In genomic region chr6:30121446-30122065, GRCh38 we compare ENCODE assay signal across 32 cellular contexts. TPM values are rescaled to one million over a fixed set of nuclear protein-coding genes. Genes with fewer than 3 reads are reported as not detected.
DNase-seq lines count a peak whose midpoint lies in the region; ATAC-seq, FAIRE-seq and TF ChIP-seq lines count a peak whose summit lies in the region.
"Had no signal": no experiment of that assay in that cellular context is flagged by ENCODE, and none has a peak within 500 bp of the region (broad histone marks: within the 10 kb centered on the region; RNA-seq: fewer than 3 reads in every experiment).

No MANE protein-coding gene starts in this region.

- no peak for TF ChIP-seq POLR2A in K562 (conservative IDR thresholded peaks at IDR 0.05)

- H3K27me3 ChIP-seq in K562 (ENCODE audit: control insufficient read depth in 2 of 2, insufficient read depth in 2 of 2, low read length in 2 of 2) (peaks cover 2 to 9% of the 10 kb centered on the region in 2 experiments; a peak in 2 of 5 replicates), colonic mucosa (no peaks in the 10 kb centered on the region)
- H3K27me3 ChIP-seq: BLaER1 had no signal

- no peak overlapping the region for H3K27ac Mint-ChIP-seq in osteocyte (ENCODE audit: unreplicated experiment)
- no peak overlapping the region for H3K27ac Mint-ChIP-seq in endothelial cell (ENCODE audit: unreplicated experiment)
- no peak overlapping the region for H3K27ac Mint-ChIP-seq in activated CD4-positive, alpha-beta memory T cell treated with anti-CD3 and anti-CD28 coated beads, Interleukin-2, amount 10 ng/mL, durations not matched to agents 7 days and 5 days
- H3K27ac Mint-ChIP-seq: CD14-positive monocyte; CD4-positive, alpha-beta memory T cell; CD4-positive, CD25-positive, alpha-beta regulatory T cell had no signal

- H3K27ac ChIP-seq in K562 (ENCODE audit: extremely low read depth, low read depth, low read length): no peak overlapping the region
- H3K27ac ChIP-seq in colonic mucosa: peak overlapping the region; percentile 77
- H3K27ac ChIP-seq: BLaER1 had no signal

- TF ChIP-seq CTCF in K562 (IDR thresholded peaks at IDR 0.05 in 2 of 3, conservative IDR thresholded peaks at IDR 0.05 in 1 of 3; ENCODE audit: insufficient read depth in 2 of 3, low read depth in 1 of 3, low read length in 3 of 3) (no peak), colonic mucosa (IDR thresholded peaks at IDR 0.05) (no peak), osteocyte (IDR thresholded peaks at IDR 0.05) (no peak), endothelial cell (IDR thresholded peaks at IDR 0.05; ENCODE audit: unreplicated experiment) (no peak)

- H3K4me3 ChIP-seq in K562 (no peak overlapping the region), colonic mucosa (no peak overlapping the region)
- H3K4me3 ChIP-seq: BLaER1, GM12878 had no signal

- no peak overlapping the region for H3K4me2 ChIP-seq in K562 (ENCODE audit: insufficient read depth, low read length)
- H3K4me2 ChIP-seq: BLaER1 had no signal

- H3K4me1 ChIP-seq in K562 (replicated peaks in 1 of 2; ENCODE audit: control insufficient read depth in 2 of 2, insufficient read depth in 2 of 2, low read length in 2 of 2) (peaks cover 4% of the 10 kb centered on the region in 2 experiments; a peak in 1 of 5 replicates), colonic mucosa (no peaks in the 10 kb centered on the region)
- H3K4me1 ChIP-seq: BE2C had no signal

- H3K4me3 Mint-ChIP-seq in osteocyte (ENCODE audit: unreplicated experiment): no peak overlapping the region
- no peak overlapping the region for H3K4me3 Mint-ChIP-seq in endothelial cell (ENCODE audit: unreplicated experiment)
- H3K4me3 Mint-ChIP-seq in activated CD4-positive, alpha-beta memory T cell treated with anti-CD3 and anti-CD28 coated beads, Interleukin-2, amount 10 ng/mL, durations not matched to agents 7 days and 5 days: no peak overlapping the region
- H3K4me3 Mint-ChIP-seq: CD4-positive, alpha-beta memory T cell; CD4-positive, CD25-positive, alpha-beta regulatory T cell; CD8-positive, alpha-beta memory T cell had no signal

- peaks cover 53% of the 10 kb centered on the region for H3K27me3 Mint-ChIP-seq in osteocyte (ENCODE audit: unreplicated experiment)
- H3K27me3 Mint-ChIP-seq in endothelial cell (ENCODE audit: unreplicated experiment): no peaks in the 10 kb centered on the region
- H3K27me3 Mint-ChIP-seq in activated CD4-positive, alpha-beta memory T cell treated with anti-CD3 and anti-CD28 coated beads, Interleukin-2, amount 10 ng/mL, durations not matched to agents 7 days and 5 days: peaks cover 24% of the 10 kb centered on the region

- no TSS peak for BruUV-seq in K562 (replicated peaks; lab: Mats Ljungman, UMichigan)

- peak; percentile 57; the same call in 2 of the 3 replicates for ATAC-seq in K562
- ATAC-seq: GM12878 had no signal

- no peaks in the 10 kb centered on the region for H3K9me1 ChIP-seq in K562 (ENCODE audit: control insufficient read depth, insufficient read depth, low read length)

- 22% methylated on average over 9 of the region's 9 CpGs for WGBS in K562 (ENCODE audit: insufficient coverage, low coverage, missing lambda C conversion rate)

- no peak for TF ChIP-seq EP300 in K562 (IDR thresholded peaks at IDR 0.05; ENCODE audit: low read length)

- intact Hi-C loops in K562 (cut with micrococcal nuclease): no loop called here
- intact Hi-C loops in colonic mucosa (cut with DNase I): no loop called here

- H3K9ac ChIP-seq in K562 (ENCODE audit: insufficient read depth in 1 of 2, low read depth in 2 of 2, low read length in 2 of 2) (no peak overlapping the region), colonic mucosa (ENCODE audit: low read depth in 2 of 2, low read length in 2 of 2) (peak overlapping the region in 1 of 2 donors; percentile 6)
- H3K9ac ChIP-seq: BLaER1 had no signal

- H3K9me3 ChIP-seq in K562 (replicated peaks; ENCODE audit: control insufficient read depth, insufficient read depth, low read depth, low read length) (no peaks in the 10 kb centered on the region), colonic mucosa (no peaks in the 10 kb centered on the region)
- H3K9me3 ChIP-seq: BE2C, BLaER1 had no signal

- DNase-seq in K562 (ENCODE audit: extremely low read depth in 1 of 4, low spot score in 3 of 4): no peak
- peak; percentile 20 for DNase-seq in colonic mucosa
- DNase-seq in osteocyte (ENCODE audit: extremely low spot score, unreplicated experiment): peak; percentile 56
- DNase-seq in ureter (ENCODE audit: low spot score): peak; percentile 9
- no peak for DNase-seq in NCI-H2196 treated with DMSO at 0.1 percent for 48 hours (lab: John Stamatoyannopoulos, UW; ENCODE audit: unreplicated experiment)
- no peak for DNase-seq in endothelial cell (ENCODE audit: low spot score)
- no peak for DNase-seq in activated CD4-positive, alpha-beta memory T cell treated with anti-CD3 and anti-CD28 coated beads, Interleukin-2, amount 10 ng/mL, durations not matched to agents 7 days and 5 days
- DNase-seq: 8988T; ACHN; BE2C; C1 segment of cervical spinal cord; CD4-positive, alpha-beta memory T cell; CD4-positive, CD25-positive, alpha-beta regulatory T cell; CD8-positive, alpha-beta memory T cell; COR-L47; DMS 273 treated with DMSO at 0.1 percent for 48 hours; DMS153; DMS53; DMS79; DND-41; EL; GDM1 had no signal

- H3K9me3 Mint-ChIP-seq in osteocyte (ENCODE audit: unreplicated experiment) (no peaks in the 10 kb centered on the region), endothelial cell (ENCODE audit: unreplicated experiment) (no peaks in the 10 kb centered on the region)
- H3K9me3 Mint-ChIP-seq in activated CD4-positive, alpha-beta memory T cell treated with anti-CD3 and anti-CD28 coated beads, Interleukin-2, amount 10 ng/mL, durations not matched to agents 7 days and 5 days: no peaks in the 10 kb centered on the region
- H3K9me3 Mint-ChIP-seq: CD14-positive monocyte; CD4-positive, alpha-beta memory T cell; CD4-positive, CD25-positive, alpha-beta regulatory T cell; CD8-positive, alpha-beta memory T cell had no signal

- no peaks in the 10 kb centered on the region for H4K20me1 ChIP-seq in K562 (replicated peaks; ENCODE audit: control insufficient read depth, insufficient read depth, low read length)
- H4K20me1 ChIP-seq: BLaER1 had no signal

- no peaks in the 10 kb centered on the region for H3K36me3 Mint-ChIP-seq in osteocyte (ENCODE audit: unreplicated experiment)
- no peaks in the 10 kb centered on the region for H3K36me3 Mint-ChIP-seq in endothelial cell (ENCODE audit: low read depth, unreplicated experiment)
- no peaks in the 10 kb centered on the region for H3K36me3 Mint-ChIP-seq in activated CD4-positive, alpha-beta memory T cell treated with anti-CD3 and anti-CD28 coated beads, Interleukin-2, amount 10 ng/mL, durations not matched to agents 7 days and 5 days (ENCODE audit: low read depth)
- H3K36me3 Mint-ChIP-seq: CD14-positive monocyte; CD4-positive, alpha-beta memory T cell; CD4-positive, CD25-positive, alpha-beta regulatory T cell; CD8-positive, alpha-beta memory T cell had no signal

- TF ChIP-seq RAD21 in K562 (CRISPR knock-in tag; conservative IDR thresholded peaks at IDR 0.05 in 1 of 2, IDR thresholded peaks at IDR 0.05 in 1 of 2): no peak

- H3K4me1 Mint-ChIP-seq in osteocyte (ENCODE audit: unreplicated experiment): no peaks in the 10 kb centered on the region
- no peaks in the 10 kb centered on the region for H3K4me1 Mint-ChIP-seq in endothelial cell (ENCODE audit: unreplicated experiment)
- H3K4me1 Mint-ChIP-seq in activated CD4-positive, alpha-beta memory T cell treated with anti-CD3 and anti-CD28 coated beads, Interleukin-2, amount 10 ng/mL, durations not matched to agents 7 days and 5 days: no peaks in the 10 kb centered on the region
- H3K4me1 Mint-ChIP-seq: CD4-positive, alpha-beta memory T cell; CD4-positive, CD25-positive, alpha-beta regulatory T cell; CD8-positive, alpha-beta memory T cell had no signal

- in situ Hi-C loops in K562 (cut with MboI): no loop called here

- CTCF ChIA-PET in K562 (lab: Yijun Ruan, JAX; ENCODE audit: low intra/inter-chr PET ratio): no interaction called here
- CTCF ChIA-PET in activated CD4-positive, alpha-beta memory T cell treated with anti-CD3 and anti-CD28 coated beads, Interleukin-2, amount 10 ng/mL, durations not matched to agents 7 days and 5 days (lab: Charles Lee): interaction anchor here (0.9 to 4.7 kb wide), 3 partner anchors 10 to 20 kb away, joined by 3 to 23 read pairs (median 13); no protein-coding TSS in a partner anchor

- no peak for FAIRE-seq in K562 (lab: Jason Lieb, UNC)
- FAIRE-seq: A204.1, GM12878, GM12892, GM18507 had no signal

- H3K79me2 ChIP-seq in K562 (ENCODE audit: control insufficient read depth, insufficient read depth, low read length): no peaks in the 10 kb centered on the region

- H2AFZ ChIP-seq in K562 (ENCODE audit: low read depth, low read length): no peak overlapping the region

- POLR2A ChIA-PET in K562 (lab: Yijun Ruan, JAX): no interaction called here
- POLR2A ChIA-PET in activated CD4-positive, alpha-beta memory T cell treated with anti-CD3 and anti-CD28 coated beads, Interleukin-2, amount 10 ng/mL, durations not matched to agents 7 days and 5 days (lab: Charles Lee): no interaction called here

- H3K36me3 ChIP-seq in K562 (ENCODE audit: control insufficient read depth, insufficient read depth, low read length) (no peaks in the 10 kb centered on the region), colonic mucosa (no peaks in the 10 kb centered on the region)
- H3K36me3 ChIP-seq: BE2C, BLaER1 had no signal

RNA-seq across cellular contexts. Expression of gene TRIM31, which starts 8.7 kb away (rescaled TPM):
- total RNA-seq in K562 (2011; cell fraction: chromatin; rRNA removed; ENCODE audit: low replicate concordance): not detected in 2 replicates
- not detected in 2 replicates for total RNA-seq in K562 (2011; cell fraction: nucleolus; rRNA removed)
- total RNA-seq in K562 (2011; cell fraction: nucleoplasm; rRNA removed): not detected in 2 replicates
- not detected in 2 replicates for total RNA-seq in K562 (2014; rRNA removed)
- not detected in 2 replicates for total RNA-seq in K562 (2014; rRNA removed; fragmentation: Illumina TruSeq; extraction: Trizol)
- not detected in 2 replicates for total RNA-seq in K562 (2015; rRNA removed; fragmentation: Illumina TruSeq; extraction: Trizol)
- not detected in 2 replicates for total RNA-seq in K562 (2021)
- not detected in 2 replicates for polyA plus RNA-seq in K562 (2011; rRNA removed)
- not detected in 2 replicates for polyA plus RNA-seq in K562 (2011; cell fraction: cytosol; rRNA removed)
- not detected in 2 replicates for polyA plus RNA-seq in K562 (2011; cell fraction: nucleus; rRNA removed)
- polyA plus RNA-seq in K562 (2012): not detected in 2 replicates
- not detected in 2 replicates for polyA plus RNA-seq in K562 (2014; fragmentation: Illumina TruSeq; extraction: Trizol)
- not detected for polyA plus RNA-seq in K562 (2014; fragmentation: Nextera tagmentation; extraction: Ambion mirVana)
- not detected in 2 replicates for polyA plus RNA-seq in K562 (2014; rRNA removed)
- not detected in 2 replicates for polyA minus RNA-seq in K562 (2011; rRNA and poly(A)+ RNA removed)
- not detected in 2 replicates for polyA minus RNA-seq in K562 (2011; cell fraction: cytosol; rRNA and poly(A)+ RNA removed)
- not detected in 2 replicates for polyA minus RNA-seq in K562 (2011; cell fraction: nucleus; rRNA and poly(A)+ RNA removed)
- total RNA-seq in colonic mucosa: 10 to 100 TPM; 44.4 to 51.2 TPM
- not detected in 2 replicates for total RNA-seq in osteocyte
- total RNA-seq in ureter: 0.78 TPM
- total RNA-seq in endothelial cell (ENCODE audit: unreplicated experiment): not detected
- total RNA-seq in activated CD4-positive, alpha-beta memory T cell treated with anti-CD3 and anti-CD28 coated beads, Interleukin-2, amount 10 ng/mL, durations not matched to agents 7 days and 5 days: not detected
- total RNA-seq: A673; CD4-positive, CD25-positive, alpha-beta regulatory T cell; CD8-positive, alpha-beta memory T cell; G401 had no signal
- polyA plus RNA-seq: AG04450; CD14-positive monocyte; CD8-positive, alpha-beta memory T cell had no signal

RNA-seq across cellular contexts. Expression of gene TRIM40, which starts 14.4 kb away (rescaled TPM):
- total RNA-seq in K562 (2011; cell fraction: chromatin; rRNA removed; ENCODE audit: low replicate concordance): not detected in 2 replicates
- not detected in 2 replicates for total RNA-seq in K562 (2011; cell fraction: nucleolus; rRNA removed)
- total RNA-seq in K562 (2011; cell fraction: nucleoplasm; rRNA removed): not detected in 2 replicates
- total RNA-seq in K562 (2014; rRNA removed): not detected in 2 replicates
- not detected in 2 replicates for total RNA-seq in K562 (2014; rRNA removed; fragmentation: Illumina TruSeq; extraction: Trizol)
- not detected in 2 replicates for total RNA-seq in K562 (2015; rRNA removed; fragmentation: Illumina TruSeq; extraction: Trizol)
- not detected in 2 replicates for total RNA-seq in K562 (2021)
- not detected in 2 replicates for polyA plus RNA-seq in K562 (2011; rRNA removed)
- polyA plus RNA-seq in K562 (2011; cell fraction: cytosol; rRNA removed): not detected in 2 replicates
- 0.10 TPM in 1 of 2 replicates, not detected in the other for polyA plus RNA-seq in K562 (2011; cell fraction: nucleus; rRNA removed)
- 0.10 TPM in 1 of 2 replicates, not detected in the other for polyA plus RNA-seq in K562 (2012)
- not detected in 2 replicates for polyA plus RNA-seq in K562 (2014; fragmentation: Illumina TruSeq; extraction: Trizol)
- under 1 TPM in 1 of 2 experiments, not detected in 1; 0.04 TPM for polyA plus RNA-seq in K562 (2014; fragmentation: Nextera tagmentation; extraction: Ambion mirVana)
- polyA plus RNA-seq in K562 (2014; rRNA removed): 0.08 TPM in 1 of 2 replicates, not detected in the other
- polyA minus RNA-seq in K562 (2011; rRNA and poly(A)+ RNA removed): not detected in 2 replicates
- not detected in 2 replicates for polyA minus RNA-seq in K562 (2011; cell fraction: cytosol; rRNA and poly(A)+ RNA removed)
- polyA minus RNA-seq in K562 (2011; cell fraction: nucleus; rRNA and poly(A)+ RNA removed): not detected in 2 replicates
- total RNA-seq in colonic mucosa: 10 to 100 TPM; 10.7 to 17.0 TPM
- total RNA-seq in osteocyte: not detected in 2 replicates
- not detected for total RNA-seq in ureter
- total RNA-seq in endothelial cell (ENCODE audit: unreplicated experiment): not detected
- not detected for total RNA-seq in activated CD4-positive, alpha-beta memory T cell treated with anti-CD3 and anti-CD28 coated beads, Interleukin-2, amount 10 ng/mL, durations not matched to agents 7 days and 5 days
- total RNA-seq: A673; CD4-positive, alpha-beta memory T cell; CD8-positive, alpha-beta memory T cell; Daoy; G401; GM12878 had no signal
- polyA plus RNA-seq: AG04450; CD14-positive monocyte; CD4-positive, alpha-beta memory T cell; CD4-positive, CD25-positive, alpha-beta regulatory T cell; CD8-positive, alpha-beta memory T cell; GM12878 had no signal

RNA-seq across cellular contexts. Expression of gene TRIM10, which starts 39.5 kb away (rescaled TPM):
- total RNA-seq in K562 (2011; cell fraction: chromatin; rRNA removed; ENCODE audit: low replicate concordance): 0.07 TPM in 1 of 2 replicates, not detected in the other
- total RNA-seq in K562 (2011; cell fraction: nucleolus; rRNA removed): not detected in 2 replicates
- 0.15 TPM in 1 of 2 replicates, not detected in the other for total RNA-seq in K562 (2011; cell fraction: nucleoplasm; rRNA removed)
- total RNA-seq in K562 (2014; rRNA removed): 0.36 and 0.61 TPM in 2 replicates
- 0.65 and 0.73 TPM in 2 replicates for total RNA-seq in K562 (2014; rRNA removed; fragmentation: Illumina TruSeq; extraction: Trizol)
- total RNA-seq in K562 (2015; rRNA removed; fragmentation: Illumina TruSeq; extraction: Trizol): 0.36 and 0.38 TPM in 2 replicates
- total RNA-seq in K562 (2021): 0.58 and 0.86 TPM in 2 replicates
- polyA plus RNA-seq in K562 (2011; rRNA removed): 0.26 and 0.31 TPM in 2 replicates
- 0.09 and 0.19 TPM in 2 replicates for polyA plus RNA-seq in K562 (2011; cell fraction: cytosol; rRNA removed)
- polyA plus RNA-seq in K562 (2011; cell fraction: nucleus; rRNA removed): 0.40 and 0.62 TPM in 2 replicates
- 0.55 and 0.68 TPM in 2 replicates for polyA plus RNA-seq in K562 (2012)
- polyA plus RNA-seq in K562 (2014; fragmentation: Illumina TruSeq; extraction: Trizol): 0.74 and 0.83 TPM in 2 replicates
- under 1 TPM; 0.15 to 0.36 TPM for polyA plus RNA-seq in K562 (2014; fragmentation: Nextera tagmentation; extraction: Ambion mirVana)
- polyA plus RNA-seq in K562 (2014; rRNA removed): 0.90 and 1.00 TPM in 2 replicates
- polyA minus RNA-seq in K562 (2011; rRNA and poly(A)+ RNA removed): 0.09 and 0.14 TPM in 2 replicates
- polyA minus RNA-seq in K562 (2011; cell fraction: cytosol; rRNA and poly(A)+ RNA removed): not detected in 2 replicates
- polyA minus RNA-seq in K562 (2011; cell fraction: nucleus; rRNA and poly(A)+ RNA removed): 0.11 TPM in 1 of 2 replicates, not detected in the other
- 1 to 10 TPM; 3.8 to 3.9 TPM for total RNA-seq in colonic mucosa
- not detected in 2 replicates for total RNA-seq in osteocyte
- total RNA-seq in ureter: not detected
- total RNA-seq in endothelial cell (ENCODE audit: unreplicated experiment): not detected
- under 1 TPM in 1 of 2 experiments, not detected in 1; 0.08 TPM for total RNA-seq in activated CD4-positive, alpha-beta memory T cell treated with anti-CD3 and anti-CD28 coated beads, Interleukin-2, amount 10 ng/mL, durations not matched to agents 7 days and 5 days
- total RNA-seq: A673; CD4-positive, alpha-beta memory T cell; CD4-positive, CD25-positive, alpha-beta regulatory T cell; CD8-positive, alpha-beta memory T cell; Daoy; G401; GM12878 had no signal
- polyA plus RNA-seq: AG04450; CD14-positive monocyte; CD4-positive, alpha-beta memory T cell; CD4-positive, CD25-positive, alpha-beta regulatory T cell; CD8-positive, alpha-beta memory T cell had no signal

RNA-seq across cellular contexts. Expression of gene TRIM15, which starts 41.8 kb away (rescaled TPM):
- 0.30 TPM in 1 of 2 replicates, not detected in the other for total RNA-seq in K562 (2011; cell fraction: chromatin; rRNA removed; ENCODE audit: low replicate concordance)
- not detected in 2 replicates for total RNA-seq in K562 (2011; cell fraction: nucleolus; rRNA removed)
- total RNA-seq in K562 (2011; cell fraction: nucleoplasm; rRNA removed): not detected in 2 replicates
- total RNA-seq in K562 (2014; rRNA removed): 2.3 and 2.6 TPM in 2 replicates
- total RNA-seq in K562 (2014; rRNA removed; fragmentation: Illumina TruSeq; extraction: Trizol): 0.80 and 0.91 TPM in 2 replicates
- total RNA-seq in K562 (2015; rRNA removed; fragmentation: Illumina TruSeq; extraction: Trizol): 0.34 and 0.83 TPM in 2 replicates
- 1.2 TPM in 2 replicates for total RNA-seq in K562 (2021)
- 0.21 and 0.65 TPM in 2 replicates for polyA plus RNA-seq in K562 (2011; rRNA removed)
- polyA plus RNA-seq in K562 (2011; cell fraction: cytosol; rRNA removed): 0.09 and 0.13 TPM in 2 replicates
- polyA plus RNA-seq in K562 (2011; cell fraction: nucleus; rRNA removed): 0.98 and 1.8 TPM in 2 replicates
- 0.99 and 1.2 TPM in 2 replicates for polyA plus RNA-seq in K562 (2012)
- polyA plus RNA-seq in K562 (2014; fragmentation: Illumina TruSeq; extraction: Trizol): 0.70 and 1.2 TPM in 2 replicates
- polyA plus RNA-seq in K562 (2014; fragmentation: Nextera tagmentation; extraction: Ambion mirVana): under 1 TPM; 0.06 to 0.15 TPM
- polyA plus RNA-seq in K562 (2014; rRNA removed): 2.2 and 2.9 TPM in 2 replicates
- 0.14 and 0.42 TPM in 2 replicates for polyA minus RNA-seq in K562 (2011; rRNA and poly(A)+ RNA removed)
- 1.6 TPM in 1 of 2 replicates, not detected in the other for polyA minus RNA-seq in K562 (2011; cell fraction: cytosol; rRNA and poly(A)+ RNA removed)
- 0.54 and 0.89 TPM in 2 replicates for polyA minus RNA-seq in K562 (2011; cell fraction: nucleus; rRNA and poly(A)+ RNA removed)
- 10 to 100 TPM; 26.8 to 47.3 TPM for total RNA-seq in colonic mucosa
- total RNA-seq in osteocyte: not detected in 2 replicates
- not detected for total RNA-seq in ureter
- not detected for total RNA-seq in endothelial cell (ENCODE audit: unreplicated experiment)
- total RNA-seq in activated CD4-positive, alpha-beta memory T cell treated with anti-CD3 and anti-CD28 coated beads, Interleukin-2, amount 10 ng/mL, durations not matched to agents 7 days and 5 days: not detected
- total RNA-seq: A673; CD4-positive, alpha-beta memory T cell; CD4-positive, CD25-positive, alpha-beta regulatory T cell; CD8-positive, alpha-beta memory T cell; G401; GM12878 had no signal
- polyA plus RNA-seq: AG04450; CD14-positive monocyte; CD4-positive, alpha-beta memory T cell; CD4-positive, CD25-positive, alpha-beta regulatory T cell; CD8-positive, alpha-beta memory T cell had no signal

RNA-seq across cellular contexts. Expression of gene RNF39, which starts 46.0 kb away (rescaled TPM):
- total RNA-seq in K562 (2011; cell fraction: chromatin; rRNA removed; ENCODE audit: low replicate concordance): not detected in 2 replicates
- total RNA-seq in K562 (2011; cell fraction: nucleolus; rRNA removed): not detected in 2 replicates
- total RNA-seq in K562 (2011; cell fraction: nucleoplasm; rRNA removed): not detected in 2 replicates
- total RNA-seq in K562 (2014; rRNA removed): not detected in 2 replicates
- not detected in 2 replicates for total RNA-seq in K562 (2014; rRNA removed; fragmentation: Illumina TruSeq; extraction: Trizol)
- not detected in 2 replicates for total RNA-seq in K562 (2015; rRNA removed; fragmentation: Illumina TruSeq; extraction: Trizol)
- not detected in 2 replicates for total RNA-seq in K562 (2021)
- not detected in 2 replicates for polyA plus RNA-seq in K562 (2011; rRNA removed)
- polyA plus RNA-seq in K562 (2011; cell fraction: cytosol; rRNA removed): not detected in 2 replicates
- polyA plus RNA-seq in K562 (2011; cell fraction: nucleus; rRNA removed): not detected in 2 replicates
- 0.68 and 1.5 TPM in 2 replicates for polyA plus RNA-seq in K562 (2012)
- not detected in 2 replicates for polyA plus RNA-seq in K562 (2014; fragmentation: Illumina TruSeq; extraction: Trizol)
- not detected for polyA plus RNA-seq in K562 (2014; fragmentation: Nextera tagmentation; extraction: Ambion mirVana)
- polyA plus RNA-seq in K562 (2014; rRNA removed): not detected in 2 replicates
- not detected in 2 replicates for polyA minus RNA-seq in K562 (2011; rRNA and poly(A)+ RNA removed)
- polyA minus RNA-seq in K562 (2011; cell fraction: cytosol; rRNA and poly(A)+ RNA removed): not detected in 2 replicates
- not detected in 2 replicates for polyA minus RNA-seq in K562 (2011; cell fraction: nucleus; rRNA and poly(A)+ RNA removed)
- total RNA-seq in colonic mucosa: 1 to 10 TPM in 1 of 2 donors, under 1 TPM in 1; 0.93 to 1.6 TPM
- not detected in 2 replicates for total RNA-seq in osteocyte
- 0.65 TPM for total RNA-seq in ureter
- total RNA-seq in endothelial cell (ENCODE audit: unreplicated experiment): not detected
- not detected for total RNA-seq in activated CD4-positive, alpha-beta memory T cell treated with anti-CD3 and anti-CD28 coated beads, Interleukin-2, amount 10 ng/mL, durations not matched to agents 7 days and 5 days
- total RNA-seq: A673; CD4-positive, alpha-beta memory T cell; CD4-positive, CD25-positive, alpha-beta regulatory T cell; CD8-positive, alpha-beta memory T cell; G401; GM12878 had no signal
- polyA plus RNA-seq: AG04450, CD14-positive monocyte had no signal

Comparison
In these comparisons a context has a peak if more than half of its experiments do, and no peak if none do; other contexts are left out.
1. DNase-seq: peak in colonic mucosa (single experiment), osteocyte (single experiment) and ureter (single experiment); none in K562 (0 of 4), NCI-H2196 treated with DMSO at 0.1 percent for 48 hours (single experiment), endothelial cell (single experiment) and activated CD4-positive, alpha-beta memory T cell treated with anti-CD3 and anti-CD28 coated beads, Interleukin-2, amount 10 ng/mL, durations not matched to agents 7 days and 5 days (single experiment).
2. RNA of gene TRIM31, which starts 8.7 kb away (total RNA-seq): 44.4 to 51.2 TPM in colonic mucosa; 0.78 TPM in ureter (single experiment), not detected in K562, not detected in osteocyte, not detected in endothelial cell (single experiment) and not detected in activated CD4-positive, alpha-beta memory T cell treated with anti-CD3 and anti-CD28 coated beads, Interleukin-2, amount 10 ng/mL, durations not matched to agents 7 days and 5 days; every median in the first group is over 10 times any median in the second.
3. RNA of gene TRIM40, which starts 14.4 kb away (total RNA-seq): 10.7 to 17.0 TPM in colonic mucosa; not detected in K562, not detected in osteocyte, not detected in ureter (single experiment), not detected in endothelial cell (single experiment) and not detected in activated CD4-positive, alpha-beta memory T cell treated with anti-CD3 and anti-CD28 coated beads, Interleukin-2, amount 10 ng/mL, durations not matched to agents 7 days and 5 days; every median in the first group is over 10 times any median in the second.